In the genomic region with DNA sequence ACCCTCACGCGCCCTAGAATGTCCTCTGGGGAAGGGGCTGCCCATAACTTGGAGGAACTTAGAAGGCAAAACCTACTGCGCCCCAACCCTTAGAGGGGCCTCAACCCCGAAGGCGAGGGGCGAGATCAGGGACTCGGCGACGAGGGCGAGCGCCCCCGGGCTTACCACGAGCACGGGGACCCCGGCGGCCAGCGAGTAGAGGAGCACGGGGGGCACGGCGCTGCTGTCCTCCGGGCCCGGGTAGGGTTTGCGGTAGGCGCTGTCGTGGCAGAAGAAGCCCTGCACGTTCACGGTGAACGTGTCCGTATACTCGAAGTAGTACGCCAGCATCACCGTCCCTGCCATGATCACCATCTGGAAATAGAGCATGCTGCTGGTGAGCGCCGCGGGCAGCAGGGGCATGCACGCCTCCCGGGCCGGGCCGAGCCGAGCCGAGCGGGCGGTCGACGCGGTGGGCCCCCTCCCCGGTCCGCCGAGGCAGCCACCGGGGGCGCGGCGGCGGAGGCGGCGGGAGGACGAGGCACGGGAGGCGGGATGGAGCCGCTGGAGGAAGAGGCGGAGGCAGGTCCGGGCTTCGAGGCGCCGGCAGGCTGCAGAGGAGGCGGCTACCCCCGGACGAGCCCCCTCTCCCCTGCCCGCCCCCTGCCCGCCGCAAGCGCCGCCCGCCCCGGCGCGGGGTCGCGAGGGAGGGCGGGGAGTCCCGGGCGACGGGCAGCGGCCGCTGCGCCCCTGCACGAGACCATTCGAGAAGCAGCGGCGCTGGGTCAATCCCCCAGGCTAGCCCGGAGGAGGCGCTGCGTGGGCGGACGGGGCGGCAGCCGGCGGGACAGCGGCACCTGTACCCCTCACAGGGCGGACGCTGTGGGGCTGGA, we compare ENCODE assay signal across 8 cellular contexts. TPM values are rescaled to one million over a fixed set of nuclear protein-coding genes. Genes with fewer than 3 reads are reported as not detected.
DNase-seq lines count a peak whose midpoint lies in the region; ATAC-seq and TF ChIP-seq lines count a peak whose summit lies in the region.

A gene with protein sequence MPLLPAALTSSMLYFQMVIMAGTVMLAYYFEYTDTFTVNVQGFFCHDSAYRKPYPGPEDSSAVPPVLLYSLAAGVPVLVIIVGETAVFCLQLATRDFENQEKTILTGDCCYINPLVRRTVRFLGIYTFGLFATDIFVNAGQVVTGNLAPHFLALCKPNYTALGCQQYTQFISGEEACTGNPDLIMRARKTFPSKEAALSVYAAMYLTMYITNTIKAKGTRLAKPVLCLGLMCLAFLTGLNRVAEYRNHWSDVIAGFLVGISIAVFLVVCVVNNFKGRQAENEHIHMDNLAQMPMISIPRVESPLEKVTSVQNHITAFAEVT (minus strand): TSS at position 592 of the 872 bp plus-strand sequence. CDS start 190 bp downstream, at position 402.

- H3K4me1 ChIP-seq in esophagus squamous epithelium = peaks cover 0 to 17% (median 10%) of the 10 kb centered on the region in 3 donors

- no peaks in the 10 kb centered on the region for H3K9me3 ChIP-seq in esophagus squamous epithelium

- H3K36me3 Mint-ChIP-seq in nephron (ENCODE audit: low read depth) = no peaks in the 10 kb centered on the region

- peaks cover 82% of the 10 kb centered on the region for H3K27me3 Mint-ChIP-seq in nephron (ENCODE audit: low read depth)

- DNase-seq in Right ventricle myocardium inferior (ENCODE audit: missing footprints) = peak; percentile 43
- no peak for DNase-seq in cardiac septum (ENCODE audit: low spot score)
- peak; percentile 18 to 26 for DNase-seq in activated CD4-positive, alpha-beta T cell treated with anti-CD3 and anti-CD28 coated beads, Interleukin-2, amount 50 U/mL, for 48 hours
- DNase-seq in esophagus squamous epithelium (lab: John Stamatoyannopoulos, UW) = no peak
- no peak for DNase-seq in SKM-1 treated with dmso at 0.1 percent for 144 hours (lab: John Stamatoyannopoulos, UW; ENCODE audit: unreplicated experiment)
- DNase-seq in OCI-M2 (lab: John Stamatoyannopoulos, UW; ENCODE audit: unreplicated experiment) = no peak

- H3K4me1 Mint-ChIP-seq in nephron = peaks cover 6% of the 10 kb centered on the region

- peak within 1 kb of the TSS; percentile 80 to 82 (median 80) for H3K4me3 Mint-ChIP-seq in nephron

- intact Hi-C loops in Right ventricle myocardium inferior (cut with DNase I) = no loop called here
- intact Hi-C loops in cardiac septum (cut with DNase I) = no loop called here
- intact Hi-C loops in esophagus squamous epithelium (cut with DNase I) = no loop called here

- peaks cover 15 to 71% (median 19%) of the 10 kb centered on the region in 4 donors for H3K27me3 ChIP-seq in esophagus squamous epithelium

- 2 to 3% methylated on average over 8 to 21 of the region's 101 CpGs for WGBS in esophagus squamous epithelium, 2 donors

- no peak for TF ChIP-seq POLR2A in esophagus squamous epithelium (IDR thresholded peaks at IDR 0.05)

- ATAC-seq in Right ventricle myocardium inferior = no peak
- ATAC-seq in GM18870 (IDR thresholded peaks at IDR 0.05; ENCODE audit: unreplicated experiment) = no peak

- H3K9me3 Mint-ChIP-seq in nephron = no peaks in the 10 kb centered on the region

- peak within 1 kb of the TSS; percentile 1 to 63 (median 28) for H3K4me3 ChIP-seq in esophagus squamous epithelium

- TF ChIP-seq CTCF in esophagus squamous epithelium (IDR thresholded peaks at IDR 0.05) (no peak), nephron (IDR thresholded peaks at IDR 0.05; ENCODE audit: unreplicated experiment in 3 of 3) (peak in 1 of 3 experiments; percentile 11)

- no peaks in the 10 kb centered on the region for H3K36me3 ChIP-seq in esophagus squamous epithelium

- no peak within 1 kb of the TSS for H3K27ac ChIP-seq in esophagus squamous epithelium

- H3K27ac Mint-ChIP-seq in nephron = no peak within 1 kb of the TSS

RNA-seq across cellular contexts. Expression of the gene that starts here (rescaled TPM):
- total RNA-seq in Right ventricle myocardium inferior = not detected
- total RNA-seq in cardiac septum = not detected
- not detected for total RNA-seq in esophagus squamous epithelium

Comparison
In these comparisons a context has a peak if more than half of its experiments do, and no peak if none do; other contexts are left out.
1. Peak in DNase-seq in Right ventricle myocardium inferior; RNA of the gene not detected or under 1 TPM.
2. DNase-seq: peak in activated CD4-positive, alpha-beta T cell treated with anti-CD3 and anti-CD28 coated beads, Interleukin-2, amount 50 U/mL, for 48 hours (2 of 2); none in cardiac septum (single experiment), esophagus squamous epithelium (single experiment), SKM-1 treated with dmso at 0.1 percent for 144 hours (single experiment) and OCI-M2 (single experiment).